1 cellular context compared by ENCODE assay signal in the genomic region with DNA sequence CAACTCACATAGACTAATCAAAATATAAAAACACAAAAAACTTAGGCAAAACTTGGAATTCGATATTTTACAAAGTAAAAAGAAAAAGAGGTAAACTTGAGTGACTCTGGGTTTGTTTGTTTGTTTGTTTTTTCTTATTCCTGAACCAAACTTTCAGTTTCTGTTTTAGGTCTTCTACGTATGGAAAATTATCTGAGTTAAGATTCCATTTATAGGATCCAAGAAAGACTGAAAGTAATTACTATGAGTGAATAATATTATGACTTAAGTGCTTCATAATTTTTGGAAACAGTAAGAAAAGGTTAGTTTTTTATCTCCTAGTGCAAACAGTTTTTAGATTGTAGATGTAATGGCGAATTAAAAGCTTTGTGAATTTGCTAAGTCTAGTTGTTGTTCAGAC.
TF ChIP-seq lines count a peak whose summit lies in the region.

No MANE protein-coding gene starts in this region.

TF ChIP-seq in K562, 482 proteins besides CTCF, POLR2A, EP300 and RAD21 (continued from another document):
- TF ChIP-seq, protein P1, sequence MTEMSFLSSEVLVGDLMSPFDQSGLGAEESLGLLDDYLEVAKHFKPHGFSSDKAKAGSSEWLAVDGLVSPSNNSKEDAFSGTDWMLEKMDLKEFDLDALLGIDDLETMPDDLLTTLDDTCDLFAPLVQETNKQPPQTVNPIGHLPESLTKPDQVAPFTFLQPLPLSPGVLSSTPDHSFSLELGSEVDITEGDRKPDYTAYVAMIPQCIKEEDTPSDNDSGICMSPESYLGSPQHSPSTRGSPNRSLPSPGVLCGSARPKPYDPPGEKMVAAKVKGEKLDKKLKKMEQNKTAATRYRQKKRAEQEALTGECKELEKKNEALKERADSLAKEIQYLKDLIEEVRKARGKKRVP (CRISPR knock-in tag; IDR thresholded peaks at IDR 0.05) = no peak
- TF ChIP-seq PTTG1 (tag; IDR thresholded peaks at IDR 0.05; ENCODE audit: low read depth) = no peak
- TF ChIP-seq, protein P2, sequence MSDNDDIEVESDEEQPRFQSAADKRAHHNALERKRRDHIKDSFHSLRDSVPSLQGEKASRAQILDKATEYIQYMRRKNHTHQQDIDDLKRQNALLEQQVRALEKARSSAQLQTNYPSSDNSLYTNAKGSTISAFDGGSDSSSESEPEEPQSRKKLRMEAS (CRISPR knock-in tag; IDR thresholded peaks at IDR 0.05) = no peak
- no peak for TF ChIP-seq NFIC (IDR thresholded peaks at IDR 0.05)
- no peak for TF ChIP-seq SPI1 (IDR thresholded peaks at IDR 0.05; ENCODE audit: borderline replicate concordance, low read depth, low read length)
- no peak for TF ChIP-seq RBM34 (IDR thresholded peaks at IDR 0.05; ENCODE audit: borderline replicate concordance, insufficient read depth, low read length)
- TF ChIP-seq, protein P3, sequence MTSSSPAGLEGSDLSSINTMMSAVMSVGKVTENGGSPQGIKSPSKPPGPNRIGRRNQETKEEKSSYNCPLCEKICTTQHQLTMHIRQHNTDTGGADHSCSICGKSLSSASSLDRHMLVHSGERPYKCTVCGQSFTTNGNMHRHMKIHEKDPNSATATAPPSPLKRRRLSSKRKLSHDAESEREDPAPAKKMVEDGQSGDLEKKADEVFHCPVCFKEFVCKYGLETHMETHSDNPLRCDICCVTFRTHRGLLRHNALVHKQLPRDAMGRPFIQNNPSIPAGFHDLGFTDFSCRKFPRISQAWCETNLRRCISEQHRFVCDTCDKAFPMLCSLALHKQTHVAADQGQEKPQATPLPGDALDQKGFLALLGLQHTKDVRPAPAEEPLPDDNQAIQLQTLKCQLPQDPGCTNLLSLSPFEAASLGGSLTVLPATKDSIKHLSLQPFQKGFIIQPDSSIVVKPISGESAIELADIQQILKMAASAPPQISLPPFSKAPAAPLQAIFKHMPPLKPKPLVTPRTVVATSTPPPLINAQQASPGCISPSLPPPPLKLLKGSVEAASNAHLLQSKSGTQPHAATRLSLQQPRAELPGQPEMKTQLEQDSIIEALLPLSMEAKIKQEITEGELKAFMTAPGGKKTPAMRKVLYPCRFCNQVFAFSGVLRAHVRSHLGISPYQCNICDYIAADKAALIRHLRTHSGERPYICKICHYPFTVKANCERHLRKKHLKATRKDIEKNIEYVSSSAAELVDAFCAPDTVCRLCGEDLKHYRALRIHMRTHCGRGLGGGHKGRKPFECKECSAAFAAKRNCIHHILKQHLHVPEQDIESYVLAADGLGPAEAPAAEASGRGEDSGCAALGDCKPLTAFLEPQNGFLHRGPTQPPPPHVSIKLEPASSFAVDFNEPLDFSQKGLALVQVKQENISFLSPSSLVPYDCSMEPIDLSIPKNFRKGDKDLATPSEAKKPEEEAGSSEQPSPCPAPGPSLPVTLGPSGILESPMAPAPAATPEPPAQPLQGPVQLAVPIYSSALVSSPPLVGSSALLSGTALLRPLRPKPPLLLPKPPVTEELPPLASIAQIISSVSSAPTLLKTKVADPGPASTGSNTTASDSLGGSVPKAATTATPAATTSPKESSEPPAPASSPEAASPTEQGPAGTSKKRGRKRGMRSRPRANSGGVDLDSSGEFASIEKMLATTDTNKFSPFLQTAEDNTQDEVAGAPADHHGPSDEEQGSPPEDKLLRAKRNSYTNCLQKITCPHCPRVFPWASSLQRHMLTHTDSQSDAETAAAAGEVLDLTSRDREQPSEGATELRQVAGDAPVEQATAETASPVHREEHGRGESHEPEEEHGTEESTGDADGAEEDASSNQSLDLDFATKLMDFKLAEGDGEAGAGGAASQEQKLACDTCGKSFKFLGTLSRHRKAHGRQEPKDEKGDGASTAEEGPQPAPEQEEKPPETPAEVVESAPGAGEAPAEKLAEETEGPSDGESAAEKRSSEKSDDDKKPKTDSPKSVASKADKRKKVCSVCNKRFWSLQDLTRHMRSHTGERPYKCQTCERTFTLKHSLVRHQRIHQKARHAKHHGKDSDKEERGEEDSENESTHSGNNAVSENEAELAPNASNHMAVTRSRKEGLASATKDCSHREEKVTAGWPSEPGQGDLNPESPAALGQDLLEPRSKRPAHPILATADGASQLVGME (CRISPR knock-in tag; IDR thresholded peaks at IDR 0.05) = no peak
- TF ChIP-seq MCM5 (IDR thresholded peaks at IDR 0.05; ENCODE audit: low read depth) = no peak
